ENCODE assay signal across 9 cellular contexts in genomic region chr12:48454675-48455074, GRCh38. TPM values are rescaled to one million over a fixed set of nuclear protein-coding genes. Genes with fewer than 3 reads are reported as not detected.
DNase-seq lines count a peak whose midpoint lies in the region; ATAC-seq and TF ChIP-seq lines count a peak whose summit lies in the region.
"Had no signal": no experiment of that assay in that cellular context is flagged by ENCODE, and none has a peak within 500 bp of the region (broad histone marks: within the 10 kb centered on the region; RNA-seq: fewer than 3 reads in every experiment).

No MANE protein-coding gene starts in this region.

- ATAC-seq in GM21526 (IDR thresholded peaks at IDR 0.05; ENCODE audit: low FRiP score, unreplicated experiment) = no peak
- no peak for ATAC-seq in HG03521 (IDR thresholded peaks at IDR 0.05; ENCODE audit: unreplicated experiment)

- H2AFZ ChIP-seq in OCI-LY1 (ENCODE audit: low read length) = no peak overlapping the region

- no peak overlapping the region for H3K9ac ChIP-seq in OCI-LY1 (ENCODE audit: low read length)

- H3K27ac ChIP-seq in OCI-LY1 (ENCODE audit: low read depth, low read length, poor library complexity, severe bottlenecking) = no peak overlapping the region
- no peak overlapping the region for H3K27ac ChIP-seq in esophagus squamous epithelium
- H3K27ac ChIP-seq in tibial artery = no peak overlapping the region

- TF ChIP-seq CTCF in OCI-LY1 (IDR thresholded peaks at IDR 0.05; ENCODE audit: low read length) (peak; percentile 43), esophagus squamous epithelium (IDR thresholded peaks at IDR 0.05) (peak in 4 of 6 experiments; percentile 25 to 51 (median 32)), tibial artery (IDR thresholded peaks at IDR 0.05) (peak; percentile 39 to 45)

- WGBS in esophagus squamous epithelium, 2 donors = 76% methylated on average over 1 of the region's 1 CpG

- H3K4me1 Mint-ChIP-seq in activated naive CD4-positive, alpha-beta T cell treated with anti-CD3 and anti-CD28 coated beads for 36 hours (ENCODE audit: low read depth) = no peaks in the 10 kb centered on the region
- H3K4me1 Mint-ChIP-seq in activated T-helper 1 cell treated with anti-CD3 and anti-CD28 coated beads, Interleukin-12 subunit alpha, Interleukin-12 subunit beta, Interleukin-2, Interleukin-4 antibody, amounts not matched to agents 30 ng/mL and 10 ng/mL and 1 ng/mL, durations not matched to agents 14 hours and 24 hours and 36 hours (ENCODE audit: low read depth) = no peaks in the 10 kb centered on the region

- no peaks in the 10 kb centered on the region for H4K20me1 ChIP-seq in OCI-LY1 (ENCODE audit: insufficient read depth, low read length)

- H3K4me3 Mint-ChIP-seq in activated naive CD4-positive, alpha-beta T cell treated with anti-CD3 and anti-CD28 coated beads for 36 hours = no peak overlapping the region
- no peak overlapping the region for H3K4me3 Mint-ChIP-seq in activated T-helper 1 cell treated with anti-CD3 and anti-CD28 coated beads, Interleukin-12 subunit alpha, Interleukin-12 subunit beta, Interleukin-2, Interleukin-4 antibody, amounts not matched to agents 30 ng/mL and 10 ng/mL and 1 ng/mL, durations not matched to agents 14 hours and 24 hours and 36 hours

- H3K79me2 ChIP-seq in OCI-LY1 (ENCODE audit: insufficient read depth, low read length) = no peaks in the 10 kb centered on the region

- H3K4me1 ChIP-seq in OCI-LY1 (ENCODE audit: insufficient read depth, low read length, severe bottlenecking) (no peaks in the 10 kb centered on the region), esophagus squamous epithelium (no peaks in the 10 kb centered on the region), tibial artery (no peaks in the 10 kb centered on the region)

- no peak overlapping the region for H3K27ac Mint-ChIP-seq in activated naive CD4-positive, alpha-beta T cell treated with anti-CD3 and anti-CD28 coated beads for 36 hours
- no peak overlapping the region for H3K27ac Mint-ChIP-seq in activated T-helper 1 cell treated with anti-CD3 and anti-CD28 coated beads, Interleukin-12 subunit alpha, Interleukin-12 subunit beta, Interleukin-2, Interleukin-4 antibody, amounts not matched to agents 30 ng/mL and 10 ng/mL and 1 ng/mL, durations not matched to agents 14 hours and 24 hours and 36 hours

- no peaks in the 10 kb centered on the region for H3F3A ChIP-seq in OCI-LY1 (ENCODE audit: insufficient read depth, low read length)

- H3K4me3 ChIP-seq in OCI-LY1 (ENCODE audit: low read depth, low read length, poor library complexity, severe bottlenecking) (no peak overlapping the region), esophagus squamous epithelium (no peak overlapping the region), tibial artery (no peak overlapping the region)

- H3K9me2 ChIP-seq in OCI-LY1 (ENCODE audit: low read depth, low read length) = no peaks in the 10 kb centered on the region

- CTCF ChIA-PET in activated naive CD4-positive, alpha-beta T cell treated with anti-CD3 and anti-CD28 coated beads for 36 hours (lab: Charles Lee) = interaction anchor here (0.8 kb wide), 2 partner anchors 87 to 164 kb away, joined by 3 read pairs; no protein-coding TSS in a partner anchor

- peaks cover 7% of the 10 kb centered on the region for H3K27me3 Mint-ChIP-seq in activated naive CD4-positive, alpha-beta T cell treated with anti-CD3 and anti-CD28 coated beads for 36 hours (ENCODE audit: low read depth)
- H3K27me3 Mint-ChIP-seq in activated T-helper 1 cell treated with anti-CD3 and anti-CD28 coated beads, Interleukin-12 subunit alpha, Interleukin-12 subunit beta, Interleukin-2, Interleukin-4 antibody, amounts not matched to agents 30 ng/mL and 10 ng/mL and 1 ng/mL, durations not matched to agents 14 hours and 24 hours and 36 hours (ENCODE audit: insufficient read depth) = no peaks in the 10 kb centered on the region

- no peaks in the 10 kb centered on the region for H3K9me3 ChIP-seq in OCI-LY1 (ENCODE audit: low read length)
- no peaks in the 10 kb centered on the region for H3K9me3 ChIP-seq in esophagus squamous epithelium
- peaks cover 0 to 6% (median 0%) of the 10 kb centered on the region in 3 donors for H3K9me3 ChIP-seq in tibial artery

- intact Hi-C loops in activated naive CD4-positive, alpha-beta T cell treated with anti-CD3 and anti-CD28 coated beads for 36 hours (cut with micrococcal nuclease) = loop anchor here (1.0 kb wide), 2 partner anchors 168 to 265 kb away; no protein-coding TSS in a partner anchor
- intact Hi-C loops in esophagus squamous epithelium (cut with DNase I) (no loop called here), tibial artery (cut with DNase I; ENCODE audit: low total_unique reads) (no loop called here)
- intact Hi-C loops in activated T-helper 1 cell treated with anti-CD3 and anti-CD28 coated beads, Interleukin-12 subunit alpha, Interleukin-12 subunit beta, Interleukin-2, Interleukin-4 antibody, amounts not matched to agents 30 ng/mL and 10 ng/mL and 1 ng/mL, durations not matched to agents 14 hours and 24 hours and 36 hours (cut with micrococcal nuclease) = no loop called here

- H3K36me3 ChIP-seq in OCI-LY1 (ENCODE audit: insufficient read depth, low read length) = no peaks in the 10 kb centered on the region
- no peaks in the 10 kb centered on the region for H3K36me3 ChIP-seq in esophagus squamous epithelium
- no peaks in the 10 kb centered on the region for H3K36me3 ChIP-seq in tibial artery

- H3K36me3 Mint-ChIP-seq in activated naive CD4-positive, alpha-beta T cell treated with anti-CD3 and anti-CD28 coated beads for 36 hours (ENCODE audit: low read depth) = no peaks in the 10 kb centered on the region
- H3K36me3 Mint-ChIP-seq in activated T-helper 1 cell treated with anti-CD3 and anti-CD28 coated beads, Interleukin-12 subunit alpha, Interleukin-12 subunit beta, Interleukin-2, Interleukin-4 antibody, amounts not matched to agents 30 ng/mL and 10 ng/mL and 1 ng/mL, durations not matched to agents 14 hours and 24 hours and 36 hours (ENCODE audit: low read depth) = no peaks in the 10 kb centered on the region

- peak; percentile 7 for DNase-seq in activated naive CD4-positive, alpha-beta T cell treated with anti-CD3 and anti-CD28 coated beads for 36 hours
- DNase-seq in activated naive CD4-positive, alpha-beta T cell treated with anti-CD3 and anti-CD28 coated beads, Interleukin-2, amount 50 U/mL, for 16 hours = no peak
- no peak for DNase-seq in esophagus squamous epithelium (lab: John Stamatoyannopoulos, UW)
- DNase-seq in tibial artery = no peak
- no peak for DNase-seq in activated T-helper 1 cell treated with anti-CD3 and anti-CD28 coated beads, Interleukin-12 subunit alpha, Interleukin-12 subunit beta, Interleukin-2, Interleukin-4 antibody, amounts not matched to agents 30 ng/mL and 10 ng/mL and 1 ng/mL, durations not matched to agents 14 hours and 24 hours and 36 hours (ENCODE audit: low spot score)
- DNase-seq: NCI-H187 treated with DMSO at 0.1 percent for 48 hours had no signal

- peaks cover 2% of the 10 kb centered on the region for H3K9me3 Mint-ChIP-seq in activated naive CD4-positive, alpha-beta T cell treated with anti-CD3 and anti-CD28 coated beads for 36 hours
- H3K9me3 Mint-ChIP-seq in activated T-helper 1 cell treated with anti-CD3 and anti-CD28 coated beads, Interleukin-12 subunit alpha, Interleukin-12 subunit beta, Interleukin-2, Interleukin-4 antibody, amounts not matched to agents 30 ng/mL and 10 ng/mL and 1 ng/mL, durations not matched to agents 14 hours and 24 hours and 36 hours = peaks cover 9% of the 10 kb centered on the region

- no peak overlapping the region for H3K4me2 ChIP-seq in OCI-LY1 (ENCODE audit: low read length)

- no peak for TF ChIP-seq POLR2A in esophagus squamous epithelium (IDR thresholded peaks at IDR 0.05)

- no peaks in the 10 kb centered on the region for H3K27me3 ChIP-seq in OCI-LY1 (ENCODE audit: insufficient read depth, low read length)
- no peaks in the 10 kb centered on the region for H3K27me3 ChIP-seq in esophagus squamous epithelium
- no peaks in the 10 kb centered on the region for H3K27me3 ChIP-seq in tibial artery

RNA-seq across cellular contexts. Expression of gene ANP32D, which starts 17.7 kb away (rescaled TPM):
- not detected for total RNA-seq in activated naive CD4-positive, alpha-beta T cell treated with anti-CD3 and anti-CD28 coated beads for 36 hours
- not detected for total RNA-seq in esophagus squamous epithelium
- not detected in 2 replicates for total RNA-seq in activated T-helper 1 cell treated with anti-CD3 and anti-CD28 coated beads, Interleukin-12 subunit alpha, Interleukin-12 subunit beta, Interleukin-2, Interleukin-4 antibody, amounts not matched to agents 30 ng/mL and 10 ng/mL and 1 ng/mL, durations not matched to agents 14 hours and 24 hours and 36 hours

RNA-seq across cellular contexts. Expression of gene C12orf54, which starts 27.6 kb away (rescaled TPM):
- not detected for total RNA-seq in activated naive CD4-positive, alpha-beta T cell treated with anti-CD3 and anti-CD28 coated beads for 36 hours
- total RNA-seq in esophagus squamous epithelium = 1 to 10 TPM in 2 of 4 donors, under 1 TPM in 1, not detected in 1; 0.99 to 2.0 (median 1.5) TPM
- total RNA-seq in activated T-helper 1 cell treated with anti-CD3 and anti-CD28 coated beads, Interleukin-12 subunit alpha, Interleukin-12 subunit beta, Interleukin-2, Interleukin-4 antibody, amounts not matched to agents 30 ng/mL and 10 ng/mL and 1 ng/mL, durations not matched to agents 14 hours and 24 hours and 36 hours = not detected in 2 replicates
